In genomic region chr6:399785-400517, GRCh38 we compare ENCODE assay signal across 10 cellular contexts. TPM values are rescaled to one million over a fixed set of nuclear protein-coding genes. Genes with fewer than 3 reads are reported as not detected.
DNase-seq lines count a peak whose midpoint lies in the region; ATAC-seq and TF ChIP-seq lines count a peak whose summit lies in the region.
"Had no signal": no experiment of that assay in that cellular context is flagged by ENCODE, and none has a peak within 500 bp of the region (broad histone marks: within the 10 kb centered on the region; RNA-seq: fewer than 3 reads in every experiment).

No MANE protein-coding gene starts in this region.

- CTCF ChIA-PET in CD4-positive, alpha-beta T cell (lab: Charles Lee): interaction anchor here (1.4 to 2.3 kb wide), 2 partner anchors 10 to 46 kb away, joined by 4 to 7 read pairs; no protein-coding TSS in a partner anchor

- TF ChIP-seq CTCF in CD4-positive, alpha-beta T cell (IDR thresholded peaks at IDR 0.05): no peak

- DNase-seq in CD4-positive, alpha-beta T cell: peak in 4 of 10 experiments; percentile 18 to 55 (median 35)
- DNase-seq in HUDEP-2 (lab: John Stamatoyannopoulos, UW; ENCODE audit: unreplicated experiment in 76 of 76) (no peak), AG08395 (ENCODE audit: low spot score) (no peak), ureter (ENCODE audit: low spot score) (no peak), SHP77 (lab: John Stamatoyannopoulos, UW) (no peak)
- DNase-seq: GOT3 had no signal

- intact Hi-C loops in CD4-positive, alpha-beta T cell (cut with DNase I, micrococcal nuclease): loop anchor here (5.0 to 10.0 kb wide), 3 partner anchors 47 to 305 kb away; no protein-coding TSS in a partner anchor

- no peaks in the 10 kb centered on the region for H3K27me3 Mint-ChIP-seq in CD4-positive, alpha-beta T cell
- H3K27me3 Mint-ChIP-seq in activated T-helper 17 cell treated with anti-CD3 and anti-CD28 coated beads, Interleukin-2, amount 50 U/mL, for 72 hours: no peaks in the 10 kb centered on the region

- H3K9me3 ChIP-seq in CD4-positive, alpha-beta T cell (ENCODE audit: control insufficient read depth, low read length): no peaks in the 10 kb centered on the region

- H3K9me3 Mint-ChIP-seq in CD4-positive, alpha-beta T cell: no peaks in the 10 kb centered on the region
- no peaks in the 10 kb centered on the region for H3K9me3 Mint-ChIP-seq in activated T-helper 17 cell treated with anti-CD3 and anti-CD28 coated beads, Interleukin-2, amount 50 U/mL, for 72 hours

- peak; percentile 77 for TF ChIP-seq POLR2A in GM19193 (IDR thresholded peaks at IDR 0.05; ENCODE audit: extremely low read depth, insufficient read depth, insufficient read length)

- no peak overlapping the region for H3K27ac ChIP-seq in CD4-positive, alpha-beta T cell (ENCODE audit: low read depth, low read length)
- H3K27ac ChIP-seq: epithelial cell of prostate had no signal

- H3K4me3 Mint-ChIP-seq in CD4-positive, alpha-beta T cell: peak overlapping the region; percentile 76
- peak overlapping the region; percentile 92 for H3K4me3 Mint-ChIP-seq in activated T-helper 17 cell treated with anti-CD3 and anti-CD28 coated beads, Interleukin-2, amount 50 U/mL, for 72 hours

- H3K27me3 ChIP-seq in CD4-positive, alpha-beta T cell (ENCODE audit: control insufficient read depth, insufficient read depth, low read length): no peaks in the 10 kb centered on the region

- peaks cover 36% of the 10 kb centered on the region for H3K36me3 Mint-ChIP-seq in CD4-positive, alpha-beta T cell (ENCODE audit: low read depth)
- peaks cover 98% of the 10 kb centered on the region for H3K36me3 Mint-ChIP-seq in activated T-helper 17 cell treated with anti-CD3 and anti-CD28 coated beads, Interleukin-2, amount 50 U/mL, for 72 hours (ENCODE audit: low read depth)

- POLR2A ChIA-PET in CD4-positive, alpha-beta T cell (lab: Charles Lee): interaction anchor here (1.3 to 1.5 kb wide), 5 partner anchors 9 to 99 kb away, joined by 3 to 9 read pairs (median 6); partner anchors contain the start of gene IRF4

- peak; percentile 80 for ATAC-seq in CD4-positive, alpha-beta T cell (ENCODE audit: poor library complexity)
- ATAC-seq in HG03432 (IDR thresholded peaks at IDR 0.05; ENCODE audit: unreplicated experiment): peak; percentile 50
- peak; percentile 60 for ATAC-seq in activated T-helper 17 cell treated with anti-CD3 and anti-CD28 coated beads, Interleukin-2, amount 50 U/mL, for 72 hours (replicated peaks)

- H3K4me1 Mint-ChIP-seq in CD4-positive, alpha-beta T cell (ENCODE audit: low read depth): peaks cover 55% of the 10 kb centered on the region
- peaks cover 68% of the 10 kb centered on the region for H3K4me1 Mint-ChIP-seq in activated T-helper 17 cell treated with anti-CD3 and anti-CD28 coated beads, Interleukin-2, amount 50 U/mL, for 72 hours

- H3K27ac Mint-ChIP-seq in CD4-positive, alpha-beta T cell: peak overlapping the region; percentile 87
- H3K27ac Mint-ChIP-seq in activated T-helper 17 cell treated with anti-CD3 and anti-CD28 coated beads, Interleukin-2, amount 50 U/mL, for 72 hours: peak overlapping the region; percentile 78

RNA-seq across cellular contexts. Expression of gene IRF4, which starts 8.4 kb away (rescaled TPM):
- 10 to 100 TPM; 16.9 to 20.8 TPM for total RNA-seq in CD4-positive, alpha-beta T cell
- total RNA-seq in activated T-helper 17 cell treated with anti-CD3 and anti-CD28 coated beads, Interleukin-2, amount 50 U/mL, for 72 hours: 100 to 1,000 TPM; 477 to 704 TPM
- 12.1 TPM for total RNA-seq in ureter

Comparison
In these comparisons a context has a peak if more than half of its experiments do, and no peak if none do; other contexts are left out.
1. RNA of gene IRF4, which starts 8.4 kb away (total RNA-seq): 477 to 704 TPM in activated T-helper 17 cell treated with anti-CD3 and anti-CD28 coated beads, Interleukin-2, amount 50 U/mL, for 72 hours; 16.9 to 20.8 TPM in CD4-positive, alpha-beta T cell and 12.1 TPM in ureter (single experiment); every median in the first group is over 10 times any median in the second.
2. Peak in every context shown above with its lines, with median percentiles within 50 percentile points of each other: ATAC-seq.